In genomic region chr2:70347831-70348230, GRCh38 we compare ENCODE assay signal across 18 cellular contexts. TPM values are rescaled to one million over a fixed set of nuclear protein-coding genes. Genes with fewer than 3 reads are reported as not detected.
A peak's percentile ranks its signal among the peaks of the same experiment; 100 is the strongest.
DNase-seq lines count a peak whose midpoint lies in the region.
"Had no signal": no experiment of that assay in that cellular context is flagged by ENCODE, and none has a peak within 500 bp of the region (broad histone marks: within the 10 kb centered on the region; RNA-seq: fewer than 3 reads in every experiment).

No MANE protein-coding gene starts in this region.

- H3K4me3 Mint-ChIP-seq in T-helper 1 cell treated with Interleukin-12 subunit alpha and Interleukin-12 subunit beta and Interleukin-4 antibody, amounts not matched to agents 30 μg/mL and 1 μg/mL, for 36 hours: no peak overlapping the region
- no peak overlapping the region for H3K4me3 Mint-ChIP-seq in T-helper 2 cell treated with Interferon-gamma antibody and Interleukin-4, amounts not matched to agents 5 μg/mL and 100 μg/mL, for 36 hours
- H3K4me3 Mint-ChIP-seq: CD14-positive monocyte; CD4-positive, alpha-beta T cell; CD8-positive, alpha-beta memory T cell; HFFc6 had no signal

- peak; percentile 14 for DNase-seq in DMS53 (lab: John Stamatoyannopoulos, UW)
- no peak for DNase-seq in DMS53 treated with DMSO at 0.1 percent for 48 hours (lab: John Stamatoyannopoulos, UW; ENCODE audit: unreplicated experiment)
- DNase-seq in T-helper 1 cell: no peak
- peak; percentile 54 for DNase-seq in dermis blood vessel endothelial cell
- DNase-seq in T-helper 2 cell treated with Interferon-gamma antibody and Interleukin-4, amounts not matched to agents 5 μg/mL and 100 μg/mL, for 36 hours (ENCODE audit: low spot score): no peak
- DNase-seq: ACHN; AML-193; BE2C; Caco-2; CD4-positive, alpha-beta T cell; CD8-positive, alpha-beta memory T cell; DMS153; DMS79 treated with DMSO at 0.1 percent for 48 hours; GF-D8; GOT3; HFFc6 had no signal

- peak overlapping the region; percentile 28 for H3K27ac Mint-ChIP-seq in T-helper 1 cell treated with Interleukin-12 subunit alpha and Interleukin-12 subunit beta and Interleukin-4 antibody, amounts not matched to agents 30 μg/mL and 1 μg/mL, for 36 hours
- no peak overlapping the region for H3K27ac Mint-ChIP-seq in T-helper 2 cell treated with Interferon-gamma antibody and Interleukin-4, amounts not matched to agents 5 μg/mL and 100 μg/mL, for 36 hours
- H3K27ac Mint-ChIP-seq: CD14-positive monocyte; CD4-positive, alpha-beta T cell; CD8-positive, alpha-beta memory T cell; HFFc6 had no signal

- no peaks in the 10 kb centered on the region for H3K4me1 Mint-ChIP-seq in T-helper 1 cell treated with Interleukin-12 subunit alpha and Interleukin-12 subunit beta and Interleukin-4 antibody, amounts not matched to agents 30 μg/mL and 1 μg/mL, for 36 hours (ENCODE audit: low read depth)
- H3K4me1 Mint-ChIP-seq in T-helper 2 cell treated with Interferon-gamma antibody and Interleukin-4, amounts not matched to agents 5 μg/mL and 100 μg/mL, for 36 hours (ENCODE audit: low read depth): no peaks in the 10 kb centered on the region
- H3K4me1 Mint-ChIP-seq: CD14-positive monocyte; CD8-positive, alpha-beta memory T cell had no signal

- peaks cover 48% of the 10 kb centered on the region for H3K27me3 Mint-ChIP-seq in T-helper 1 cell treated with Interleukin-12 subunit alpha and Interleukin-12 subunit beta and Interleukin-4 antibody, amounts not matched to agents 30 μg/mL and 1 μg/mL, for 36 hours (ENCODE audit: low read depth)
- peaks cover 22% of the 10 kb centered on the region for H3K27me3 Mint-ChIP-seq in T-helper 2 cell treated with Interferon-gamma antibody and Interleukin-4, amounts not matched to agents 5 μg/mL and 100 μg/mL, for 36 hours (ENCODE audit: low read depth)

- no peaks in the 10 kb centered on the region for H3K36me3 Mint-ChIP-seq in T-helper 1 cell treated with Interleukin-12 subunit alpha and Interleukin-12 subunit beta and Interleukin-4 antibody, amounts not matched to agents 30 μg/mL and 1 μg/mL, for 36 hours (ENCODE audit: low read depth)
- no peaks in the 10 kb centered on the region for H3K36me3 Mint-ChIP-seq in T-helper 2 cell treated with Interferon-gamma antibody and Interleukin-4, amounts not matched to agents 5 μg/mL and 100 μg/mL, for 36 hours (ENCODE audit: low read depth)
- H3K36me3 Mint-ChIP-seq: CD14-positive monocyte; CD8-positive, alpha-beta memory T cell had no signal

- no peaks in the 10 kb centered on the region for H3K9me3 Mint-ChIP-seq in T-helper 1 cell treated with Interleukin-12 subunit alpha and Interleukin-12 subunit beta and Interleukin-4 antibody, amounts not matched to agents 30 μg/mL and 1 μg/mL, for 36 hours
- H3K9me3 Mint-ChIP-seq in T-helper 2 cell treated with Interferon-gamma antibody and Interleukin-4, amounts not matched to agents 5 μg/mL and 100 μg/mL, for 36 hours: no peaks in the 10 kb centered on the region
- H3K9me3 Mint-ChIP-seq: CD4-positive, alpha-beta T cell; CD8-positive, alpha-beta memory T cell; HFFc6 had no signal

RNA-seq across cellular contexts. Expression of gene FAM136A, which starts 46.0 kb away (rescaled TPM):
- 19.2 and 40.9 TPM in 2 replicates for total RNA-seq in dermis blood vessel endothelial cell

RNA-seq across cellular contexts. Expression of gene SNRPG, which starts 54.3 kb away (rescaled TPM):
- total RNA-seq in dermis blood vessel endothelial cell: 162 and 266 TPM in 2 replicates

Comparison
In these comparisons a context has a peak if more than half of its experiments do, and no peak if none do; other contexts are left out.
1. DNase-seq: peak in DMS53 (single experiment) and dermis blood vessel endothelial cell (single experiment); none in DMS53 treated with DMSO at 0.1 percent for 48 hours (single experiment), T-helper 1 cell (0 of 5) and T-helper 2 cell treated with Interferon-gamma antibody and Interleukin-4, amounts not matched to agents 5 μg/mL and 100 μg/mL, for 36 hours (single experiment).